ENCODE assay signal across 1 cellular context in the genomic region with DNA sequence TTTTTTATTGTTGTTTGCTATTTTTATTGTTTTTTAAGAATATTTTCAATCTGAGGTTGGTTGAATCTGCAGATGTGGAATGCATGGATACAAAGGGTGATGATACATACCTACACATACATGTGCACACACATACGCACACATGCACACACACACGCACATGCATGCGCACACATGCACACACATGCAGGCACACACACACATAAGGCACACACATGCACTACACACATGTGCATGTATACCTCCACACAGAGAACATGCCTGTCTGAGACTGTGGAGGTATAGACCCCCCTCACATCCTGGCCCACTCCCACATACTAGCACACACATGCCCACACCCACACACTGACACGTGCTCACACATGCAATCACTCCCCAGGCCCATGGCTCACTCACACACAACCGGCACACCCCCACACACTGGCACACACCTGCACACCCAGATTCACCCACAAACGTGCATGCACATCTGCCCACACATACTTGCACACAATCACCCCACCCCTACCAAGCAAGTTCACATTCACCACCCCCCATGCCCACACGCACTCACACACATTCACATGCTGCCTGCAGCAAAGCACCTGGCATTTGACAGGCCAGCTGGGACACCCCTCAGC.
A peak's percentile ranks its signal among the peaks of the same experiment; 100 is the strongest.
TF ChIP-seq lines count a peak whose summit lies in the region.

No MANE protein-coding gene starts in this region.

TF ChIP-seq in GM12878, 131 proteins besides CTCF, POLR2A, EP300 and RAD21:
- TF ChIP-seq GATAD2B (conservative IDR thresholded peaks at IDR 0.05; ENCODE audit: low read depth), result no peak
- TF ChIP-seq FOS (IDR thresholded peaks at IDR 0.05; ENCODE audit: borderline replicate concordance, extremely low read depth, insufficient read length), result no peak
- no peak for TF ChIP-seq JUNB (IDR thresholded peaks at IDR 0.05)
- no peak for TF ChIP-seq TARDBP (IDR thresholded peaks at IDR 0.05; ENCODE audit: borderline replicate concordance)
- TF ChIP-seq, protein P1, sequence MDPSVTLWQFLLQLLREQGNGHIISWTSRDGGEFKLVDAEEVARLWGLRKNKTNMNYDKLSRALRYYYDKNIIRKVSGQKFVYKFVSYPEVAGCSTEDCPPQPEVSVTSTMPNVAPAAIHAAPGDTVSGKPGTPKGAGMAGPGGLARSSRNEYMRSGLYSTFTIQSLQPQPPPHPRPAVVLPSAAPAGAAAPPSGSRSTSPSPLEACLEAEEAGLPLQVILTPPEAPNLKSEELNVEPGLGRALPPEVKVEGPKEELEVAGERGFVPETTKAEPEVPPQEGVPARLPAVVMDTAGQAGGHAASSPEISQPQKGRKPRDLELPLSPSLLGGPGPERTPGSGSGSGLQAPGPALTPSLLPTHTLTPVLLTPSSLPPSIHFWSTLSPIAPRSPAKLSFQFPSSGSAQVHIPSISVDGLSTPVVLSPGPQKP (IDR thresholded peaks at IDR 0.05; ENCODE audit: low read depth, low read length), result no peak
- no peak for TF ChIP-seq BHLHE40 (IDR thresholded peaks at IDR 0.05; ENCODE audit: borderline replicate concordance in 1 of 2, low read depth in 2 of 2, low read length in 1 of 2)
- TF ChIP-seq IKZF1 (conservative IDR thresholded peaks at IDR 0.05), result no peak
- TF ChIP-seq, protein P2, sequence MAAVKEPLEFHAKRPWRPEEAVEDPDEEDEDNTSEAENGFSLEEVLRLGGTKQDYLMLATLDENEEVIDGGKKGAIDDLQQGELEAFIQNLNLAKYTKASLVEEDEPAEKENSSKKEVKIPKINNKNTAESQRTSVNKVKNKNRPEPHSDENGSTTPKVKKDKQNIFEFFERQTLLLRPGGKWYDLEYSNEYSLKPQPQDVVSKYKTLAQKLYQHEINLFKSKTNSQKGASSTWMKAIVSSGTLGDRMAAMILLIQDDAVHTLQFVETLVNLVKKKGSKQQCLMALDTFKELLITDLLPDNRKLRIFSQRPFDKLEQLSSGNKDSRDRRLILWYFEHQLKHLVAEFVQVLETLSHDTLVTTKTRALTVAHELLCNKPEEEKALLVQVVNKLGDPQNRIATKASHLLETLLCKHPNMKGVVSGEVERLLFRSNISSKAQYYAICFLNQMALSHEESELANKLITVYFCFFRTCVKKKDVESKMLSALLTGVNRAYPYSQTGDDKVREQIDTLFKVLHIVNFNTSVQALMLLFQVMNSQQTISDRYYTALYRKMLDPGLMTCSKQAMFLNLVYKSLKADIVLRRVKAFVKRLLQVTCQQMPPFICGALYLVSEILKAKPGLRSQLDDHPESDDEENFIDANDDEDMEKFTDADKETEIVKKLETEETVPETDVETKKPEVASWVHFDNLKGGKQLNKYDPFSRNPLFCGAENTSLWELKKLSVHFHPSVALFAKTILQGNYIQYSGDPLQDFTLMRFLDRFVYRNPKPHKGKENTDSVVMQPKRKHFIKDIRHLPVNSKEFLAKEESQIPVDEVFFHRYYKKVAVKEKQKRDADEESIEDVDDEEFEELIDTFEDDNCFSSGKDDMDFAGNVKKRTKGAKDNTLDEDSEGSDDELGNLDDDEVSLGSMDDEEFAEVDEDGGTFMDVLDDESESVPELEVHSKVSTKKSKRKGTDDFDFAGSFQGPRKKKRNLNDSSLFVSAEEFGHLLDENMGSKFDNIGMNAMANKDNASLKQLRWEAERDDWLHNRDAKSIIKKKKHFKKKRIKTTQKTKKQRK (IDR thresholded peaks at IDR 0.05; ENCODE audit: low read depth, low read length), result no peak
- no peak for TF ChIP-seq IRF4 (IDR thresholded peaks at IDR 0.05; ENCODE audit: low read depth, low read length)
- 0 out of 2 replicates have a peak, but pooled peaks have one; percentile 29 for TF ChIP-seq TCF3 (IDR thresholded peaks at IDR 0.05; ENCODE audit: borderline replicate concordance, insufficient read depth, low read depth, low read length)
- TF ChIP-seq, protein P3, sequence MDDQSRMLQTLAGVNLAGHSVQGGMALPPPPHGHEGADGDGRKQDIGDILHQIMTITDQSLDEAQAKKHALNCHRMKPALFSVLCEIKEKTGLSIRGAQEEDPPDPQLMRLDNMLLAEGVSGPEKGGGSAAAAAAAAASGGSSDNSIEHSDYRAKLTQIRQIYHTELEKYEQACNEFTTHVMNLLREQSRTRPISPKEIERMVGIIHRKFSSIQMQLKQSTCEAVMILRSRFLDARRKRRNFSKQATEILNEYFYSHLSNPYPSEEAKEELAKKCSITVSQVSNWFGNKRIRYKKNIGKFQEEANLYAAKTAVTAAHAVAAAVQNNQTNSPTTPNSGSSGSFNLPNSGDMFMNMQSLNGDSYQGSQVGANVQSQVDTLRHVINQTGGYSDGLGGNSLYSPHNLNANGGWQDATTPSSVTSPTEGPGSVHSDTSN (IDR thresholded peaks at IDR 0.05; ENCODE audit: insufficient replicate concordance, low read depth, low read length), result peak; percentile 15
- TF ChIP-seq, protein P4, sequence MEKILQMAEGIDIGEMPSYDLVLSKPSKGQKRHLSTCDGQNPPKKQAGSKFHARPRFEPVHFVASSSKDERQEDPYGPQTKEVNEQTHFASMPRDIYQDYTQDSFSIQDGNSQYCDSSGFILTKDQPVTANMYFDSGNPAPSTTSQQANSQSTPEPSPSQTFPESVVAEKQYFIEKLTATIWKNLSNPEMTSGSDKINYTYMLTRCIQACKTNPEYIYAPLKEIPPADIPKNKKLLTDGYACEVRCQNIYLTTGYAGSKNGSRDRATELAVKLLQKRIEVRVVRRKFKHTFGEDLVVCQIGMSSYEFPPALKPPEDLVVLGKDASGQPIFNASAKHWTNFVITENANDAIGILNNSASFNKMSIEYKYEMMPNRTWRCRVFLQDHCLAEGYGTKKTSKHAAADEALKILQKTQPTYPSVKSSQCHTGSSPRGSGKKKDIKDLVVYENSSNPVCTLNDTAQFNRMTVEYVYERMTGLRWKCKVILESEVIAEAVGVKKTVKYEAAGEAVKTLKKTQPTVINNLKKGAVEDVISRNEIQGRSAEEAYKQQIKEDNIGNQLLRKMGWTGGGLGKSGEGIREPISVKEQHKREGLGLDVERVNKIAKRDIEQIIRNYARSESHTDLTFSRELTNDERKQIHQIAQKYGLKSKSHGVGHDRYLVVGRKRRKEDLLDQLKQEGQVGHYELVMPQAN (conservative IDR thresholded peaks at IDR 0.05), result no peak
- no peak for TF ChIP-seq POLR2AphosphoS5 (IDR thresholded peaks at IDR 0.05; ENCODE audit: low read length)
- TF ChIP-seq, protein P5, sequence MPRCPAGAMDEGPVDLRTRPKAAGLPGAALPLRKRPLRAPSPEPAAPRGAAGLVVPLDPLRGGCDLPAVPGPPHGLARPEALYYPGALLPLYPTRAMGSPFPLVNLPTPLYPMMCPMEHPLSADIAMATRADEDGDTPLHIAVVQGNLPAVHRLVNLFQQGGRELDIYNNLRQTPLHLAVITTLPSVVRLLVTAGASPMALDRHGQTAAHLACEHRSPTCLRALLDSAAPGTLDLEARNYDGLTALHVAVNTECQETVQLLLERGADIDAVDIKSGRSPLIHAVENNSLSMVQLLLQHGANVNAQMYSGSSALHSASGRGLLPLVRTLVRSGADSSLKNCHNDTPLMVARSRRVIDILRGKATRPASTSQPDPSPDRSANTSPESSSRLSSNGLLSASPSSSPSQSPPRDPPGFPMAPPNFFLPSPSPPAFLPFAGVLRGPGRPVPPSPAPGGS (IDR thresholded peaks at IDR 0.05; ENCODE audit: borderline replicate concordance, insufficient read depth, low read depth, low read length, poor library complexity, severe bottlenecking), result peak; percentile 91
